ENCODE assay signal across 17 cellular contexts in genomic region chr2:221343524-221343923, GRCh38.
DNase-seq lines count a peak whose midpoint lies in the region; ATAC-seq and TF ChIP-seq lines count a peak whose summit lies in the region.
"Had no signal": no experiment of that assay in that cellular context is flagged by ENCODE, and none has a peak within 500 bp of the region (broad histone marks: within the 10 kb centered on the region; RNA-seq: fewer than 3 reads in every experiment).

No MANE protein-coding gene starts in this region.

- H3K36me3 Mint-ChIP-seq in activated CD4-positive, alpha-beta memory T cell treated with anti-CD3 and anti-CD28 coated beads for 36 hours = no peaks in the 10 kb centered on the region

- peak; percentile 27 for DNase-seq in GM10248 (ENCODE audit: extremely low spot score)
- DNase-seq in COLO668 (lab: John Stamatoyannopoulos, UW; ENCODE audit: unreplicated experiment) = no peak
- DNase-seq in activated CD4-positive, alpha-beta memory T cell treated with anti-CD3 and anti-CD28 coated beads for 36 hours = no peak
- no peak for DNase-seq in NCI-H2081 (lab: John Stamatoyannopoulos, UW)
- DNase-seq: 8988T, C1 segment of cervical spinal cord, H9, IMR-90, NCI-H1436, NCI-H2081 treated with DMSO at 0.1 percent for 48 hours, NCI-H524, SW 1271 had no signal

- CTCF ChIA-PET in GM10248 (lab: Yijun Ruan, JAX) = interaction anchor here (1.7 kb wide), 1 partner anchor 29 kb away, joined by 3 read pairs; no protein-coding TSS in a partner anchor
- CTCF ChIA-PET in activated CD4-positive, alpha-beta memory T cell treated with anti-CD3 and anti-CD28 coated beads for 36 hours (lab: Charles Lee) = no interaction called here

- ATAC-seq in GM18519 (IDR thresholded peaks at IDR 0.05; ENCODE audit: low FRiP score, unreplicated experiment) (peak; percentile 44), GM21526 (IDR thresholded peaks at IDR 0.05; ENCODE audit: low FRiP score, unreplicated experiment) (peak; percentile 53), HG03432 (IDR thresholded peaks at IDR 0.05; ENCODE audit: unreplicated experiment) (peak; percentile 53), HG03442 (IDR thresholded peaks at IDR 0.05; ENCODE audit: unreplicated experiment) (no peak)

- no peak overlapping the region for H3K4me3 Mint-ChIP-seq in activated CD4-positive, alpha-beta memory T cell treated with anti-CD3 and anti-CD28 coated beads for 36 hours
- H3K4me3 Mint-ChIP-seq: H9; T-helper 2 cell treated with Interferon-gamma antibody and Interleukin-4, amounts not matched to agents 5 μg/mL and 100 μg/mL, for 36 hours had no signal

- peaks cover 6% of the 10 kb centered on the region for H3K27me3 Mint-ChIP-seq in activated CD4-positive, alpha-beta memory T cell treated with anti-CD3 and anti-CD28 coated beads for 36 hours

- no peak overlapping the region for H3K27ac Mint-ChIP-seq in activated CD4-positive, alpha-beta memory T cell treated with anti-CD3 and anti-CD28 coated beads for 36 hours
- H3K27ac Mint-ChIP-seq: H9; T-helper 2 cell treated with Interferon-gamma antibody and Interleukin-4, amounts not matched to agents 5 μg/mL and 100 μg/mL, for 36 hours had no signal

- TF ChIP-seq CTCF in GM10248 (IDR thresholded peaks at IDR 0.05; ENCODE audit: control extremely low read depth, extremely low read depth, low read depth, missing control alignments) = no peak

- no peaks in the 10 kb centered on the region for H3K9me3 Mint-ChIP-seq in activated CD4-positive, alpha-beta memory T cell treated with anti-CD3 and anti-CD28 coated beads for 36 hours
- H3K9me3 Mint-ChIP-seq: H9; T-helper 2 cell treated with Interferon-gamma antibody and Interleukin-4, amounts not matched to agents 5 μg/mL and 100 μg/mL, for 36 hours had no signal

- POLR2A ChIA-PET in GM10248 (lab: Yijun Ruan, JAX) = no interaction called here
- POLR2A ChIA-PET in activated CD4-positive, alpha-beta memory T cell treated with anti-CD3 and anti-CD28 coated beads for 36 hours (lab: Charles Lee) = no interaction called here

- intact Hi-C loops in activated CD4-positive, alpha-beta memory T cell treated with anti-CD3 and anti-CD28 coated beads for 36 hours (cut with micrococcal nuclease) = no loop called here

- no peaks in the 10 kb centered on the region for H3K4me1 Mint-ChIP-seq in activated CD4-positive, alpha-beta memory T cell treated with anti-CD3 and anti-CD28 coated beads for 36 hours (ENCODE audit: low read depth)
- H3K4me1 Mint-ChIP-seq: H9 had no signal
